Comparison of ENCODE assay signal across 2 cellular contexts in genomic region chr10:133351408-133352318, GRCh38.
TF ChIP-seq lines count a peak whose summit lies in the region.

No MANE protein-coding gene starts in this region.

TF ChIP-seq in SK-N-SH treated with all-trans-retinoic acid at 6 μM for 48 hours, 23 proteins besides CTCF, POLR2A, EP300 and RAD21 (continued from another document):
- TF ChIP-seq, protein P1, sequence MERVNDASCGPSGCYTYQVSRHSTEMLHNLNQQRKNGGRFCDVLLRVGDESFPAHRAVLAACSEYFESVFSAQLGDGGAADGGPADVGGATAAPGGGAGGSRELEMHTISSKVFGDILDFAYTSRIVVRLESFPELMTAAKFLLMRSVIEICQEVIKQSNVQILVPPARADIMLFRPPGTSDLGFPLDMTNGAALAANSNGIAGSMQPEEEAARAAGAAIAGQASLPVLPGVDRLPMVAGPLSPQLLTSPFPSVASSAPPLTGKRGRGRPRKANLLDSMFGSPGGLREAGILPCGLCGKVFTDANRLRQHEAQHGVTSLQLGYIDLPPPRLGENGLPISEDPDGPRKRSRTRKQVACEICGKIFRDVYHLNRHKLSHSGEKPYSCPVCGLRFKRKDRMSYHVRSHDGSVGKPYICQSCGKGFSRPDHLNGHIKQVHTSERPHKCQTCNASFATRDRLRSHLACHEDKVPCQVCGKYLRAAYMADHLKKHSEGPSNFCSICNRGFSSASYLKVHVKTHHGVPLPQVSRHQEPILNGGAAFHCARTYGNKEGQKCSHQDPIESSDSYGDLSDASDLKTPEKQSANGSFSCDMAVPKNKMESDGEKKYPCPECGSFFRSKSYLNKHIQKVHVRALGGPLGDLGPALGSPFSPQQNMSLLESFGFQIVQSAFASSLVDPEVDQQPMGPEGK (CRISPR knock-in tag; IDR thresholded peaks at IDR 0.05; ENCODE audit: borderline replicate concordance): no peak
- TF ChIP-seq, protein P2, sequence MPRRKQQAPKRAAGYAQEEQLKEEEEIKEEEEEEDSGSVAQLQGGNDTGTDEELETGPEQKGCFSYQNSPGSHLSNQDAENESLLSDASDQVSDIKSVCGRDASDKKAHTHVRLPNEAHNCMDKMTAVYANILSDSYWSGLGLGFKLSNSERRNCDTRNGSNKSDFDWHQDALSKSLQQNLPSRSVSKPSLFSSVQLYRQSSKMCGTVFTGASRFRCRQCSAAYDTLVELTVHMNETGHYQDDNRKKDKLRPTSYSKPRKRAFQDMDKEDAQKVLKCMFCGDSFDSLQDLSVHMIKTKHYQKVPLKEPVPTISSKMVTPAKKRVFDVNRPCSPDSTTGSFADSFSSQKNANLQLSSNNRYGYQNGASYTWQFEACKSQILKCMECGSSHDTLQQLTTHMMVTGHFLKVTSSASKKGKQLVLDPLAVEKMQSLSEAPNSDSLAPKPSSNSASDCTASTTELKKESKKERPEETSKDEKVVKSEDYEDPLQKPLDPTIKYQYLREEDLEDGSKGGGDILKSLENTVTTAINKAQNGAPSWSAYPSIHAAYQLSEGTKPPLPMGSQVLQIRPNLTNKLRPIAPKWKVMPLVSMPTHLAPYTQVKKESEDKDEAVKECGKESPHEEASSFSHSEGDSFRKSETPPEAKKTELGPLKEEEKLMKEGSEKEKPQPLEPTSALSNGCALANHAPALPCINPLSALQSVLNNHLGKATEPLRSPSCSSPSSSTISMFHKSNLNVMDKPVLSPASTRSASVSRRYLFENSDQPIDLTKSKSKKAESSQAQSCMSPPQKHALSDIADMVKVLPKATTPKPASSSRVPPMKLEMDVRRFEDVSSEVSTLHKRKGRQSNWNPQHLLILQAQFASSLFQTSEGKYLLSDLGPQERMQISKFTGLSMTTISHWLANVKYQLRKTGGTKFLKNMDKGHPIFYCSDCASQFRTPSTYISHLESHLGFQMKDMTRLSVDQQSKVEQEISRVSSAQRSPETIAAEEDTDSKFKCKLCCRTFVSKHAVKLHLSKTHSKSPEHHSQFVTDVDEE (CRISPR knock-in tag; IDR thresholded peaks at IDR 0.05): no peak
- TF ChIP-seq ESRRG (CRISPR knock-in tag; IDR thresholded peaks at IDR 0.05): no peak

TF ChIP-seq in SK-N-SH, 30 proteins besides CTCF, POLR2A, EP300 and RAD21 (continued from another document):
- TF ChIP-seq, protein P3, sequence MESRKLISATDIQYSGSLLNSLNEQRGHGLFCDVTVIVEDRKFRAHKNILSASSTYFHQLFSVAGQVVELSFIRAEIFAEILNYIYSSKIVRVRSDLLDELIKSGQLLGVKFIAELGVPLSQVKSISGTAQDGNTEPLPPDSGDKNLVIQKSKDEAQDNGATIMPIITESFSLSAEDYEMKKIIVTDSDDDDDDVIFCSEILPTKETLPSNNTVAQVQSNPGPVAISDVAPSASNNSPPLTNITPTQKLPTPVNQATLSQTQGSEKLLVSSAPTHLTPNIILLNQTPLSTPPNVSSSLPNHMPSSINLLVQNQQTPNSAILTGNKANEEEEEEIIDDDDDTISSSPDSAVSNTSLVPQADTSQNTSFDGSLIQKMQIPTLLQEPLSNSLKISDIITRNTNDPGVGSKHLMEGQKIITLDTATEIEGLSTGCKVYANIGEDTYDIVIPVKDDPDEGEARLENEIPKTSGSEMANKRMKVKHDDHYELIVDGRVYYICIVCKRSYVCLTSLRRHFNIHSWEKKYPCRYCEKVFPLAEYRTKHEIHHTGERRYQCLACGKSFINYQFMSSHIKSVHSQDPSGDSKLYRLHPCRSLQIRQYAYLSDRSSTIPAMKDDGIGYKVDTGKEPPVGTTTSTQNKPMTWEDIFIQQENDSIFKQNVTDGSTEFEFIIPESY (IDR thresholded peaks at IDR 0.05; ENCODE audit: borderline replicate concordance, low read depth): no peak
- TF ChIP-seq RFX5 (IDR thresholded peaks at IDR 0.05; ENCODE audit: low read length) (no peak), RCOR1 (IDR thresholded peaks at IDR 0.05; ENCODE audit: low read length) (no peak), POLR2AphosphoS5 (IDR thresholded peaks at IDR 0.05; ENCODE audit: low read depth, low read length) (no peak), MXI1 (IDR thresholded peaks at IDR 0.05; ENCODE audit: low read depth, low read length) (no peak), TCF12 (IDR thresholded peaks at IDR 0.05) (no peak), TEAD4 (IDR thresholded peaks at IDR 0.05; ENCODE audit: borderline replicate concordance, insufficient read depth) (no peak), FOXJ3 (CRISPR knock-in tag; IDR thresholded peaks at IDR 0.05) (no peak), MEF2A (IDR thresholded peaks at IDR 0.05; ENCODE audit: borderline replicate concordance, low read depth) (no peak), GATA2 (CRISPR knock-in tag; IDR thresholded peaks at IDR 0.05) (no peak), SMC3 (IDR thresholded peaks at IDR 0.05; ENCODE audit: low read depth, low read length) (no peak), FOXM1 (IDR thresholded peaks at IDR 0.05; ENCODE audit: low read depth) (no peak)
- TF ChIP-seq, protein P4, sequence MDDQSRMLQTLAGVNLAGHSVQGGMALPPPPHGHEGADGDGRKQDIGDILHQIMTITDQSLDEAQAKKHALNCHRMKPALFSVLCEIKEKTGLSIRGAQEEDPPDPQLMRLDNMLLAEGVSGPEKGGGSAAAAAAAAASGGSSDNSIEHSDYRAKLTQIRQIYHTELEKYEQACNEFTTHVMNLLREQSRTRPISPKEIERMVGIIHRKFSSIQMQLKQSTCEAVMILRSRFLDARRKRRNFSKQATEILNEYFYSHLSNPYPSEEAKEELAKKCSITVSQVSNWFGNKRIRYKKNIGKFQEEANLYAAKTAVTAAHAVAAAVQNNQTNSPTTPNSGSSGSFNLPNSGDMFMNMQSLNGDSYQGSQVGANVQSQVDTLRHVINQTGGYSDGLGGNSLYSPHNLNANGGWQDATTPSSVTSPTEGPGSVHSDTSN (IDR thresholded peaks at IDR 0.05): no peak
- TF ChIP-seq, protein P5, sequence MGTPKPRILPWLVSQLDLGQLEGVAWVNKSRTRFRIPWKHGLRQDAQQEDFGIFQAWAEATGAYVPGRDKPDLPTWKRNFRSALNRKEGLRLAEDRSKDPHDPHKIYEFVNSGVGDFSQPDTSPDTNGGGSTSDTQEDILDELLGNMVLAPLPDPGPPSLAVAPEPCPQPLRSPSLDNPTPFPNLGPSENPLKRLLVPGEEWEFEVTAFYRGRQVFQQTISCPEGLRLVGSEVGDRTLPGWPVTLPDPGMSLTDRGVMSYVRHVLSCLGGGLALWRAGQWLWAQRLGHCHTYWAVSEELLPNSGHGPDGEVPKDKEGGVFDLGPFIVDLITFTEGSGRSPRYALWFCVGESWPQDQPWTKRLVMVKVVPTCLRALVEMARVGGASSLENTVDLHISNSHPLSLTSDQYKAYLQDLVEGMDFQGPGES (IDR thresholded peaks at IDR 0.05; ENCODE audit: low read depth, low read length): no peak
- TF ChIP-seq, protein P6, sequence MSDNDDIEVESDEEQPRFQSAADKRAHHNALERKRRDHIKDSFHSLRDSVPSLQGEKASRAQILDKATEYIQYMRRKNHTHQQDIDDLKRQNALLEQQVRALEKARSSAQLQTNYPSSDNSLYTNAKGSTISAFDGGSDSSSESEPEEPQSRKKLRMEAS (IDR thresholded peaks at IDR 0.05; ENCODE audit: low read depth): no peak
